Comparison of ENCODE assay signal across 16 cellular contexts in genomic region chr15:60355148-60355857, GRCh38.
"Had no signal": no experiment of that assay in that cellular context is flagged by ENCODE, and none has a peak within 500 bp of the region (broad histone marks: within the 10 kb centered on the region; RNA-seq: fewer than 3 reads in every experiment).

No MANE protein-coding gene starts in this region.

- H3K27ac Mint-ChIP-seq: activated naive CD4-positive, alpha-beta T cell treated with anti-CD3 and anti-CD28 coated beads, Interleukin-2, amount 10 ng/mL, durations not matched to agents 7 days and 5 days; T-helper 2 cell treated with Interferon-gamma antibody and Interleukin-4, amounts not matched to agents 5 μg/mL and 100 μg/mL, for 36 hours had no signal

- H3K4me1 Mint-ChIP-seq: immature natural killer cell had no signal

- H3K4me1 ChIP-seq: colonic mucosa, foreskin keratinocyte had no signal

- H3K9me3 ChIP-seq: adrenal gland, colonic mucosa, esophagus squamous epithelium, heart left ventricle, ovary, sigmoid colon, thoracic aorta had no signal

- H3K4me3 Mint-ChIP-seq: activated naive CD4-positive, alpha-beta T cell treated with anti-CD3 and anti-CD28 coated beads, Interleukin-2, amount 10 ng/mL, durations not matched to agents 7 days and 5 days; immature natural killer cell; T-helper 2 cell treated with Interferon-gamma antibody and Interleukin-4, amounts not matched to agents 5 μg/mL and 100 μg/mL, for 36 hours had no signal

- ATAC-seq: foreskin keratinocyte, heart left ventricle had no signal

- DNase-seq: activated CD4-positive, CD25-positive, alpha-beta regulatory T cell; activated naive CD4-positive, alpha-beta T cell treated with anti-CD3 and anti-CD28 coated beads, Interleukin-2, amount 10 ng/mL, durations not matched to agents 7 days and 5 days; adrenal gland; colonic mucosa; esophagus squamous epithelium; foreskin keratinocyte; heart left ventricle; immature natural killer cell; midbrain; ovary; sigmoid colon; stimulated activated CD4-positive, alpha-beta T cell treated with anti-CD3 and anti-CD28 coated beads, Interleukin-1b, Interleukin-23, amount 100 ng/mL, for 48 hours; SW 1271 had no signal

- H3K4me3 ChIP-seq: adrenal gland, cardiac muscle cell, colonic mucosa, esophagus squamous epithelium, heart left ventricle, ovary, sigmoid colon, thoracic aorta had no signal

- H3K36me3 ChIP-seq: ovary had no signal

- H3K27me3 ChIP-seq: adrenal gland, cardiac muscle cell, colonic mucosa, esophagus squamous epithelium, foreskin keratinocyte, heart left ventricle, ovary, sigmoid colon had no signal

- H3K9me3 Mint-ChIP-seq: immature natural killer cell; T-helper 2 cell treated with Interferon-gamma antibody and Interleukin-4, amounts not matched to agents 5 μg/mL and 100 μg/mL, for 36 hours had no signal

- H3K27me3 Mint-ChIP-seq: activated naive CD4-positive, alpha-beta T cell treated with anti-CD3 and anti-CD28 coated beads, Interleukin-2, amount 10 ng/mL, durations not matched to agents 7 days and 5 days had no signal
